9 cellular contexts compared by ENCODE assay signal in the genomic region with DNA sequence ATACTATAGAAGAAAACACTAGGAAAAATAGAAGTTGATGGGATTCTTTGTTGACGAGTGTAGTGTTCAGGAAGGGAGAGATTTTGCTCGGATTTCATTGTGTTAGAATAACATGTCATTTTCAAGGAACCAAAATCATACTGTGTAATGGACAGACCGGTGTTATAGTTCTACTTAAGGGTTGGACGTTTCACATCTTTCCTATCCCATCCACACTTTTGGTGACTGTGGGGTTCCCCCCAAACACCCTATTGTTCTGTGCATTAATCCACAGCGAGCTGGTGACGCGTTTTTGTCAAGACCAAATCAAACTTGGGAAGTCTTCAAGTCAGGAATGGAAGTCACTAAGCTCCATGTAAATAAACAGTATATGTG. TPM values are rescaled to one million over a fixed set of nuclear protein-coding genes. Genes with fewer than 3 reads are reported as not detected.
DNase-seq lines count a peak whose midpoint lies in the region; ATAC-seq lines count a peak whose summit lies in the region.
"Had no signal": no experiment of that assay in that cellular context is flagged by ENCODE, and none has a peak within 500 bp of the region (broad histone marks: within the 10 kb centered on the region; RNA-seq: fewer than 3 reads in every experiment).

No MANE protein-coding gene starts in this region.

- CTCF ChIA-PET in activated CD8-positive, alpha-beta T cell treated with anti-CD3 and anti-CD28 coated beads, Interleukin-2, amount 10 ng/mL, durations not matched to agents 7 days and 5 days (lab: Charles Lee) = interaction anchor here (1.5 to 2.8 kb wide), 3 partner anchors 42 to 136 kb away, joined by 3 to 13 read pairs (median 4); no protein-coding TSS in a partner anchor

- H3K9me3 Mint-ChIP-seq in activated CD8-positive, alpha-beta T cell treated with anti-CD3 and anti-CD28 coated beads, Interleukin-2, amount 10 ng/mL, durations not matched to agents 7 days and 5 days (ENCODE audit: insufficient read depth) = peaks cover 3% of the 10 kb centered on the region

- H3K27me3 ChIP-seq in H7 (ENCODE audit: control insufficient read depth, insufficient read depth, low read length) (no peaks in the 10 kb centered on the region; the same call in 1 of the 2 replicates), right cardiac atrium (ENCODE audit: control insufficient read depth, insufficient read depth) (no peaks in the 10 kb centered on the region), skeletal muscle satellite cell (ENCODE audit: control insufficient read depth, insufficient read depth, low read length) (peaks cover 24% of the 10 kb centered on the region)

- POLR2A ChIA-PET in activated CD8-positive, alpha-beta T cell treated with anti-CD3 and anti-CD28 coated beads, Interleukin-2, amount 10 ng/mL, durations not matched to agents 7 days and 5 days (lab: Charles Lee) = interaction anchor here (1.1 kb wide), 1 partner anchor 14 kb away, joined by 3 read pairs; no protein-coding TSS in a partner anchor

- no peak overlapping the region for H3K27ac ChIP-seq in right cardiac atrium (ENCODE audit: low read length)

- DNase-seq in H7 = no peak
- no peak for DNase-seq in activated CD8-positive, alpha-beta T cell treated with anti-CD3 and anti-CD28 coated beads, Interleukin-2, amount 10 ng/mL, durations not matched to agents 7 days and 5 days
- no peak for DNase-seq in right cardiac atrium
- DNase-seq in NCI-H524 (lab: John Stamatoyannopoulos, UW) = no peak

- 36% methylated on average over 7 of the region's 7 CpGs for WGBS in right cardiac atrium

- H3K9me3 ChIP-seq in right cardiac atrium (ENCODE audit: control insufficient read depth, low read length) (no peaks in the 10 kb centered on the region), skeletal muscle satellite cell (replicated peaks; ENCODE audit: low read length) (no peaks in the 10 kb centered on the region)

- ATAC-seq in activated CD8-positive, alpha-beta T cell treated with anti-CD3 and anti-CD28 coated beads, Interleukin-2, amount 10 ng/mL, durations not matched to agents 7 days and 5 days = no peak
- ATAC-seq in right cardiac atrium = peak in 1 of 2 donors; percentile 40
- no peak for ATAC-seq in GM18519 (IDR thresholded peaks at IDR 0.05; ENCODE audit: low FRiP score, unreplicated experiment)
- ATAC-seq in HG03439 (IDR thresholded peaks at IDR 0.05; ENCODE audit: unreplicated experiment) = no peak
- ATAC-seq in HG03175 (IDR thresholded peaks at IDR 0.05; ENCODE audit: unreplicated experiment) = no peak

- peak overlapping the region; percentile 74 for H3K4me3 Mint-ChIP-seq in activated CD8-positive, alpha-beta T cell treated with anti-CD3 and anti-CD28 coated beads, Interleukin-2, amount 10 ng/mL, durations not matched to agents 7 days and 5 days

- H3K4me1 ChIP-seq in right cardiac atrium (ENCODE audit: control insufficient read depth, insufficient read depth, low read length) (no peaks in the 10 kb centered on the region), skeletal muscle satellite cell (ENCODE audit: control insufficient read depth, insufficient read depth, low read length) (no peaks in the 10 kb centered on the region)

- peak overlapping the region; percentile 64 for H3K9ac ChIP-seq in skeletal muscle satellite cell (ENCODE audit: low read depth, low read length)

- intact Hi-C loops in right cardiac atrium (cut with DNase I) = loop anchor here in 1 of 4 donors (10.0 kb wide), 1 partner anchor 104 kb away; no protein-coding TSS in a partner anchor

- H3K36me3 ChIP-seq in H7 (replicated peaks; ENCODE audit: control insufficient read depth, insufficient read depth, low read length) = no peaks in the 10 kb centered on the region
- no peaks in the 10 kb centered on the region for H3K36me3 ChIP-seq in skeletal muscle satellite cell (ENCODE audit: insufficient read depth, low read length)

- H3K4me2 ChIP-seq in skeletal muscle satellite cell (ENCODE audit: low read length) = peak overlapping the region; percentile 81

- H3K27me3 Mint-ChIP-seq in activated CD8-positive, alpha-beta T cell treated with anti-CD3 and anti-CD28 coated beads, Interleukin-2, amount 10 ng/mL, durations not matched to agents 7 days and 5 days (ENCODE audit: low read depth) = peaks cover 21% of the 10 kb centered on the region

- peaks cover 38% of the 10 kb centered on the region for H3K4me1 Mint-ChIP-seq in activated CD8-positive, alpha-beta T cell treated with anti-CD3 and anti-CD28 coated beads, Interleukin-2, amount 10 ng/mL, durations not matched to agents 7 days and 5 days (ENCODE audit: low read depth)

- peaks cover 14% of the 10 kb centered on the region for H3K36me3 Mint-ChIP-seq in activated CD8-positive, alpha-beta T cell treated with anti-CD3 and anti-CD28 coated beads, Interleukin-2, amount 10 ng/mL, durations not matched to agents 7 days and 5 days (ENCODE audit: low read depth)
- H3K36me3 Mint-ChIP-seq: memory B cell had no signal

- H3K4me3 ChIP-seq in H7 (ENCODE audit: insufficient read depth, low read depth, low read length) (peak overlapping the region; percentile 64), right cardiac atrium (ENCODE audit: low read length) (peak overlapping the region; percentile 98), skeletal muscle satellite cell (ENCODE audit: low read length) (peak overlapping the region; percentile 77)

- H3K27ac Mint-ChIP-seq in activated CD8-positive, alpha-beta T cell treated with anti-CD3 and anti-CD28 coated beads, Interleukin-2, amount 10 ng/mL, durations not matched to agents 7 days and 5 days = no peak overlapping the region

RNA-seq across cellular contexts. Expression of gene TRIM27, which starts 43.3 kb away (rescaled TPM):
- total RNA-seq in H7 (2014; rRNA removed; shearing (Covaris generic)) = 98.8 and 100 TPM in 2 replicates
- total RNA-seq in activated CD8-positive, alpha-beta T cell treated with anti-CD3 and anti-CD28 coated beads, Interleukin-2, amount 10 ng/mL, durations not matched to agents 7 days and 5 days = 10 to 100 TPM; 58.3 to 60.1 TPM
- total RNA-seq in right cardiac atrium = 10 to 100 TPM; 17.9 to 23.1 (median 22.0) TPM
- 16.8 TPM for polyA plus RNA-seq in right cardiac atrium
- 62.1 and 68.1 TPM in 2 replicates for total RNA-seq in skeletal muscle satellite cell (2012; rRNA removed)
